10 cellular contexts compared by ENCODE assay signal in the genomic region with DNA sequence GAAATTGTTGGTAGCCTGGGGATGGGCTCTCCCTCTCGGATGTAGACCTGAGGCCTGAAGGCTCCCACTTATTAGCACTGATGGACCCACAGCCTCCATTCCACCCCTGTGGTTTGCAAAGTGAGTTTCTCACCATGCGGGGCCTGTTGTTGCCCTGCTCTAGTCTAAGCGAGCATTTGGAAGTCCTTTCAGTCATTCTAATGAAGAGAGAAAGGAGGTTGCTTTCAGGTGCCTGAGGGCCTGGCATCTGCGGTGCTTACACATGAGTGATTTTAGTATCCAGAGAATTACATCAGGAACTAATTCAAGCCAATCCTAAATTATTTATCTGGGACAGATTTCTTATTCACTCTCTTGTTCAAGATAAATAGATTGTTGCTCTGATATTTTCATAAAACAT.
"Had no signal": no experiment of that assay in that cellular context is flagged by ENCODE, and none has a peak within 500 bp of the region (broad histone marks: within the 10 kb centered on the region; RNA-seq: fewer than 3 reads in every experiment).

No MANE protein-coding gene starts in this region.

- DNase-seq: anterior cingulate cortex; esophagus squamous epithelium; foreskin fibroblast; glutamatergic neuron; psoas muscle; stimulated activated CD4-positive, alpha-beta T cell treated with anti-CD3 and anti-CD28 coated beads, Interleukin-4, amount 100 ng/mL, for 24 hours had no signal

- H3K36me3 ChIP-seq: breast epithelium, esophagus squamous epithelium, vagina had no signal

- H3K4me1 ChIP-seq: breast epithelium had no signal

- H3K9me3 ChIP-seq: breast epithelium, esophagus squamous epithelium, psoas muscle, vagina had no signal

- H3K27me3 ChIP-seq: breast epithelium, esophagus squamous epithelium, vagina had no signal

- H3K4me3 ChIP-seq: breast epithelium, esophagus squamous epithelium, psoas muscle, vagina had no signal

- ATAC-seq: activated CD4-positive, CD25-positive, alpha-beta regulatory T cell treated with anti-CD3 and anti-CD28 coated beads, Interleukin-2, amount 50 U/mL, for 24 hours; activated naive CD4-positive, alpha-beta T cell treated with anti-CD3 and anti-CD28 coated beads, Interleukin-2, amount 50 U/mL, for 72 hours; psoas muscle had no signal

- H3K27ac ChIP-seq: psoas muscle, vagina had no signal
